ENCODE assay signal across 8 cellular contexts in the genomic region with DNA sequence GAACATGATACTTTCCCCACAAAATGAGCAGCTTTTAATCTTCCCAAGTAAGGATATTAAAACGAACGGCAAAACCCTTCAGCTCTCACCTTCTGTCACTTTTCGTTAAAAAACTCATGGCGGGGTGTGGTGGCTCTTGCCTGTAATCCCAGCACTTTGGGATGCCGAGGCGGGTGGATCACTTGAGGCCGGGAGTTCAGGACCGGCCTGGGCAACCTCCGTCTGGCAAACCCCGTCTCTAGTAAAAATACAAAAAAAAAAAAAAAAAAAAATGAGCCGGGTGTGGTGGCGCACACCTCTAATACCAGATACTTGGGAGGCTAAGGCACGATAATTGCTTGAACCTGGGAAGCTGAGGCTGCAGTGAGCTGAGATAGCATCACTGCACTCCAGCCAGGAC. TPM values are rescaled to one million over a fixed set of nuclear protein-coding genes. Genes with fewer than 3 reads are reported as not detected.
A peak's percentile ranks its signal among the peaks of the same experiment; 100 is the strongest.
DNase-seq lines count a peak whose midpoint lies in the region; ATAC-seq and TF ChIP-seq lines count a peak whose summit lies in the region.

No MANE protein-coding gene starts in this region.

- TF ChIP-seq CTCF in ascending aorta (IDR thresholded peaks at IDR 0.05) (no peak), liver (IDR thresholded peaks at IDR 0.05; ENCODE audit: low read depth, low read length, missing input control) (no peak), testis (IDR thresholded peaks at IDR 0.05) (no peak)

- H3K4me1 ChIP-seq in ascending aorta (peaks cover 7 to 15% of the 10 kb centered on the region in 2 donors), liver (ENCODE audit: control insufficient read depth in 4 of 4, insufficient read depth in 4 of 4, low read length in 3 of 4) (peaks cover 2 to 18% (median 9%) of the 10 kb centered on the region in 4 donors), testis (peaks cover 14% of the 10 kb centered on the region)

- TF ChIP-seq POLR2A in testis (IDR thresholded peaks at IDR 0.05): no peak

- no peaks in the 10 kb centered on the region for H3K9me3 Mint-ChIP-seq in activated CD4-positive, alpha-beta T cell treated with anti-CD3 and anti-CD28 coated beads for 36 hours (ENCODE audit: low read depth)

- TF ChIP-seq RAD21 in liver (IDR thresholded peaks at IDR 0.05): no peak

- intact Hi-C loops in activated CD4-positive, alpha-beta T cell treated with anti-CD3 and anti-CD28 coated beads for 36 hours (cut with DNase I, micrococcal nuclease): loop anchor here (1.0 to 10.0 kb wide), 9 partner anchors 7 to 612 kb away; a partner anchor contains a TSS
- intact Hi-C loops in ascending aorta (cut with DNase I) (loop anchor here (2.0 to 10.0 kb wide), 3 partner anchors 38 to 562 kb away; a partner anchor contains a TSS), testis (cut with DNase I; ENCODE audit: low total_unique reads) (no loop called here)

- H3K9me3 ChIP-seq in ascending aorta (no peaks in the 10 kb centered on the region), liver (ENCODE audit: control insufficient read depth in 4 of 4, low read length in 3 of 4) (no peaks in the 10 kb centered on the region), testis (no peaks in the 10 kb centered on the region)

- peaks cover 34 to 35% of the 10 kb centered on the region in 2 donors for H3K36me3 ChIP-seq in ascending aorta
- H3K36me3 ChIP-seq in liver (ENCODE audit: control insufficient read depth in 4 of 4, insufficient read depth in 3 of 4, low read depth in 1 of 4, low read length in 3 of 4): peaks cover 17 to 33% (median 28%) of the 10 kb centered on the region in 4 donors
- no peaks in the 10 kb centered on the region for H3K36me3 ChIP-seq in testis (ENCODE audit: low read depth, missing control alignments)

- H3K4me3 Mint-ChIP-seq in activated CD4-positive, alpha-beta T cell treated with anti-CD3 and anti-CD28 coated beads for 36 hours: peak overlapping the region; percentile 98

- WGBS in liver: 82% methylated on average over 13 of the region's 13 CpGs
- 61 to 65% methylated on average over 13 of the region's 13 CpGs for whole genome bisulfite sequencing in testis, 2 donors

- no peak for DNase-seq in activated CD4-positive, alpha-beta T cell treated with anti-CD3 and anti-CD28 coated beads for 36 hours
- no peak for DNase-seq in activated CD4-positive, alpha-beta T cell treated with anti-CD3 and anti-CD28 coated beads for 48 hours
- DNase-seq in ascending aorta (ENCODE audit: low spot score in 2 of 2) (peak in 1 of 2 donors; percentile 34), testis (no peak), NCI-H82 treated with DMSO at 0.1 percent for 48 hours (lab: John Stamatoyannopoulos, UW; ENCODE audit: unreplicated experiment) (no peak)
- DNase-seq in stimulated activated naive CD4-positive, alpha-beta T cell treated with Interleukin-2 at 50 U/mL for 16 hours (lab: John Stamatoyannopoulos, UW): no peak

- no peak for ATAC-seq in activated CD4-positive, alpha-beta T cell treated with anti-CD3 and anti-CD28 coated beads for 36 hours
- no peak for ATAC-seq in HG02870 (IDR thresholded peaks at IDR 0.05; ENCODE audit: unreplicated experiment)

- H3K9ac ChIP-seq in liver (ENCODE audit: low read depth in 1 of 2, low read length in 2 of 2): peak overlapping the region; percentile 61 to 85

- peak overlapping the region; percentile 99 for H3K27ac Mint-ChIP-seq in activated CD4-positive, alpha-beta T cell treated with anti-CD3 and anti-CD28 coated beads for 36 hours

- H3K27ac ChIP-seq in ascending aorta (peak overlapping the region in 1 of 2 donors; percentile 70), liver (ENCODE audit: low read depth in 1 of 2, low read length in 2 of 2) (no peak overlapping the region), testis (no peak overlapping the region)

- H3K27me3 ChIP-seq in ascending aorta (no peaks in the 10 kb centered on the region), liver (ENCODE audit: control insufficient read depth in 4 of 4, insufficient read depth in 4 of 4, low read length in 3 of 4) (no peaks in the 10 kb centered on the region), testis (no peaks in the 10 kb centered on the region)

- H3K4me3 ChIP-seq in ascending aorta (peak overlapping the region; percentile 79 to 87), liver (ENCODE audit: low read depth in 1 of 3, low read length in 3 of 3) (peak overlapping the region; percentile 85 to 99 (median 95)), testis (peak overlapping the region; percentile 97 to 98)

- peaks cover 42% of the 10 kb centered on the region for H3K36me3 Mint-ChIP-seq in activated CD4-positive, alpha-beta T cell treated with anti-CD3 and anti-CD28 coated beads for 36 hours (ENCODE audit: low read depth)

- CTCF ChIA-PET in activated CD4-positive, alpha-beta T cell treated with anti-CD3 and anti-CD28 coated beads for 36 hours (lab: Charles Lee): interaction anchor here (0.7 to 1.9 kb wide), 2 partner anchors 14 to 36 kb away, joined by 4 to 6 read pairs; no protein-coding TSS in a partner anchor

- H3K27me3 Mint-ChIP-seq in activated CD4-positive, alpha-beta T cell treated with anti-CD3 and anti-CD28 coated beads for 36 hours: peaks cover 5% of the 10 kb centered on the region

- POLR2A ChIA-PET in activated CD4-positive, alpha-beta T cell treated with anti-CD3 and anti-CD28 coated beads for 36 hours (lab: Charles Lee): no interaction called here

- H3K4me1 Mint-ChIP-seq in activated CD4-positive, alpha-beta T cell treated with anti-CD3 and anti-CD28 coated beads for 36 hours: peaks cover 32% of the 10 kb centered on the region

TF ChIP-seq in liver, 16 proteins besides CTCF, POLR2A, EP300 and RAD21 (continues in another document):
- TF ChIP-seq NR2F2 (IDR thresholded peaks at IDR 0.05) (no peak), HNF4G (IDR thresholded peaks at IDR 0.05) (no peak), HNF4A (conservative IDR thresholded peaks at IDR 0.05) (no peak), JUND (IDR thresholded peaks at IDR 0.05) (no peak), FOXA1 (IDR thresholded peaks at IDR 0.05) (no peak), SP1 (IDR thresholded peaks at IDR 0.05) (no peak), YY1 (IDR thresholded peaks at IDR 0.05) (no peak), TAF1 (conservative IDR thresholded peaks at IDR 0.05) (no peak), GABPA (IDR thresholded peaks at IDR 0.05 in 1 of 2, conservative IDR thresholded peaks at IDR 0.05 in 1 of 2) (no peak)
- TF ChIP-seq, protein P1, sequence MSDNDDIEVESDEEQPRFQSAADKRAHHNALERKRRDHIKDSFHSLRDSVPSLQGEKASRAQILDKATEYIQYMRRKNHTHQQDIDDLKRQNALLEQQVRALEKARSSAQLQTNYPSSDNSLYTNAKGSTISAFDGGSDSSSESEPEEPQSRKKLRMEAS (IDR thresholded peaks at IDR 0.05): no peak
- TF ChIP-seq, protein P2, sequence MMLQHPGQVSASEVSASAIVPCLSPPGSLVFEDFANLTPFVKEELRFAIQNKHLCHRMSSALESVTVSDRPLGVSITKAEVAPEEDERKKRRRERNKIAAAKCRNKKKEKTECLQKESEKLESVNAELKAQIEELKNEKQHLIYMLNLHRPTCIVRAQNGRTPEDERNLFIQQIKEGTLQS (IDR thresholded peaks at IDR 0.05): no peak
- TF ChIP-seq, protein P3, sequence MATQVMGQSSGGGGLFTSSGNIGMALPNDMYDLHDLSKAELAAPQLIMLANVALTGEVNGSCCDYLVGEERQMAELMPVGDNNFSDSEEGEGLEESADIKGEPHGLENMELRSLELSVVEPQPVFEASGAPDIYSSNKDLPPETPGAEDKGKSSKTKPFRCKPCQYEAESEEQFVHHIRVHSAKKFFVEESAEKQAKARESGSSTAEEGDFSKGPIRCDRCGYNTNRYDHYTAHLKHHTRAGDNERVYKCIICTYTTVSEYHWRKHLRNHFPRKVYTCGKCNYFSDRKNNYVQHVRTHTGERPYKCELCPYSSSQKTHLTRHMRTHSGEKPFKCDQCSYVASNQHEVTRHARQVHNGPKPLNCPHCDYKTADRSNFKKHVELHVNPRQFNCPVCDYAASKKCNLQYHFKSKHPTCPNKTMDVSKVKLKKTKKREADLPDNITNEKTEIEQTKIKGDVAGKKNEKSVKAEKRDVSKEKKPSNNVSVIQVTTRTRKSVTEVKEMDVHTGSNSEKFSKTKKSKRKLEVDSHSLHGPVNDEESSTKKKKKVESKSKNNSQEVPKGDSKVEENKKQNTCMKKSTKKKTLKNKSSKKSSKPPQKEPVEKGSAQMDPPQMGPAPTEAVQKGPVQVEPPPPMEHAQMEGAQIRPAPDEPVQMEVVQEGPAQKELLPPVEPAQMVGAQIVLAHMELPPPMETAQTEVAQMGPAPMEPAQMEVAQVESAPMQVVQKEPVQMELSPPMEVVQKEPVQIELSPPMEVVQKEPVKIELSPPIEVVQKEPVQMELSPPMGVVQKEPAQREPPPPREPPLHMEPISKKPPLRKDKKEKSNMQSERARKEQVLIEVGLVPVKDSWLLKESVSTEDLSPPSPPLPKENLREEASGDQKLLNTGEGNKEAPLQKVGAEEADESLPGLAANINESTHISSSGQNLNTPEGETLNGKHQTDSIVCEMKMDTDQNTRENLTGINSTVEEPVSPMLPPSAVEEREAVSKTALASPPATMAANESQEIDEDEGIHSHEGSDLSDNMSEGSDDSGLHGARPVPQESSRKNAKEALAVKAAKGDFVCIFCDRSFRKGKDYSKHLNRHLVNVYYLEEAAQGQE (IDR thresholded peaks at IDR 0.05): no peak

RNA-seq across cellular contexts. Expression of a gene that starts 0.9 kb away (rescaled TPM):
- total RNA-seq in activated CD4-positive, alpha-beta T cell treated with anti-CD3 and anti-CD28 coated beads for 36 hours: 100 to 1,000 TPM in 1 of 2 experiments, 10 to 100 TPM in 1; 83.2 to 109 TPM
- total RNA-seq in ascending aorta (113 TPM), liver (100 to 1,000 TPM in 1 of 2 donors, 10 to 100 TPM in 1; 68.8 to 143 TPM), testis (100 to 1,000 TPM; 122 to 128 TPM)
- polyA plus RNA-seq in liver (100 to 1,000 TPM in 1 of 2 donors, 10 to 100 TPM in 1; 66.7 to 234 TPM), testis (ENCODE audit: insufficient read depth, low read depth, low replicate concordance) (140 TPM)

RNA-seq across cellular contexts. Expression of a gene that starts 7.0 kb away (rescaled TPM):
- 10 to 100 TPM; 16.3 to 18.1 TPM for total RNA-seq in activated CD4-positive, alpha-beta T cell treated with anti-CD3 and anti-CD28 coated beads for 36 hours
- total RNA-seq in ascending aorta (25.7 TPM), liver (10 to 100 TPM; 12.6 to 18.7 TPM), testis (10 to 100 TPM; 49.9 to 55.7 TPM)
- polyA plus RNA-seq in liver (10 to 100 TPM in 1 of 2 donors, 1 to 10 TPM in 1; 8.1 to 19.7 TPM), testis (ENCODE audit: insufficient read depth, low read depth, low replicate concordance) (39.9 TPM)

RNA-seq across cellular contexts. Expression of a gene that starts 38.5 kb away (rescaled TPM):
- total RNA-seq in activated CD4-positive, alpha-beta T cell treated with anti-CD3 and anti-CD28 coated beads for 36 hours: 10 to 100 TPM; 63.6 to 77.7 TPM
- total RNA-seq in ascending aorta (116 TPM), liver (10 to 100 TPM; 14.3 to 31.8 TPM), testis (100 to 1,000 TPM; 111 to 157 TPM)
- polyA plus RNA-seq in liver (10 to 100 TPM; 15.5 to 16.2 TPM), testis (ENCODE audit: insufficient read depth, low read depth, low replicate concordance) (81.3 TPM)
